ENCODE assay signal across 8 cellular contexts in the genomic region with DNA sequence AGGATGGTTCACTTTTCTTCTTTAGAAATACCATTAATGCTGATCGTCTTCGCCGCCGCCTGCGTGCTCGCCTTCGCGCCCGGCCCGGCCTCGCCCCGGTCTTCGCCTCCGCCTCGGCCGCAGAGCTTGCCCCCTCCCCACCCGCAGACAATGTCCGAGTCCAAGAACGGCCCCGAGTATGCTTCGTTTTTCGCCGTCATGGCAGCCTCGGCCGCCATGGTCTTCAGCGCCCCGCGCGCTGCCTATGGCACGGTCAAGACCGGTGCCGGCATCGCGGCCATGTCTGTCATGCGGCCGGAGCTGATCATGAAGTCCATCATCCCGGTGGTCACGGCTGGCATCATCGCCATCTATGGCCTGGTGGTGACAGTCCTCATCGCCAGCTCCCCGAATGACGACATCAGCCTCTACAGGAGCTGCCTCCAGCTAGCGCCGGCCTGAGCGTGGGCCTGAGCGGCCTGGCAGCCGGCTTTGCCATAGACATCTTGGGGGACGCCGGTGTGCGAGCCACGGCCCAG. TPM values are rescaled to one million over a fixed set of nuclear protein-coding genes. Genes with fewer than 3 reads are reported as not detected.
DNase-seq lines count a peak whose midpoint lies in the region; ATAC-seq and TF ChIP-seq lines count a peak whose summit lies in the region.

No MANE protein-coding gene starts in this region.

- no peaks in the 10 kb centered on the region for H3K9me2 ChIP-seq in MM.1S (replicated peaks; ENCODE audit: insufficient read depth, low read length)

- H3F3A ChIP-seq in MM.1S (ENCODE audit: insufficient read depth, low read length) = 0 out of 2 replicates have a peak, but pooled peaks cover 3% of the 10 kb centered on the region

- H3K4me1 ChIP-seq in MM.1S (ENCODE audit: low read length) (peaks cover 10% of the 10 kb centered on the region), mucosa of stomach (ENCODE audit: control insufficient read depth, insufficient read depth, low read length) (peaks cover 9% of the 10 kb centered on the region), urinary bladder (ENCODE audit: insufficient read depth) (no peaks in the 10 kb centered on the region)

- peak overlapping the region; percentile 87 for H2AFZ ChIP-seq in MM.1S (ENCODE audit: low read length)

- H3K27ac ChIP-seq in MM.1S (ENCODE audit: low read length) = no peak overlapping the region
- H3K27ac ChIP-seq in cingulate gyrus (ENCODE audit: low read depth, low read length) = peak overlapping the region; percentile 26
- H3K27ac ChIP-seq in urinary bladder (ENCODE audit: low read depth) = peak overlapping the region; percentile 61

- H3K9ac ChIP-seq in MM.1S (ENCODE audit: low read length) = peak overlapping the region; percentile 29; the same call in 1 of the 2 replicates
- H3K9ac ChIP-seq in mucosa of stomach (ENCODE audit: low read length) = peak overlapping the region; percentile 75

- H4K20me1 ChIP-seq in MM.1S (ENCODE audit: insufficient read depth, low read length) = no peaks in the 10 kb centered on the region

- H3K9me3 ChIP-seq in MM.1S (replicated peaks; ENCODE audit: insufficient read depth, low read length) = no peaks in the 10 kb centered on the region
- no peaks in the 10 kb centered on the region for H3K9me3 ChIP-seq in mucosa of stomach (ENCODE audit: control insufficient read depth, low read length)

- 13% methylated on average over 51 of the region's 51 CpGs for WGBS in urinary bladder

- no peak for ATAC-seq in HG02852 (IDR thresholded peaks at IDR 0.05; ENCODE audit: unreplicated experiment)

- H3K36me3 Mint-ChIP-seq in progenitor cell of endocrine pancreas (ENCODE audit: insufficient read depth) = no peaks in the 10 kb centered on the region

- H3K4me1 Mint-ChIP-seq in progenitor cell of endocrine pancreas (ENCODE audit: low read depth) = no peaks in the 10 kb centered on the region

- TF ChIP-seq CTCF in MM.1S (IDR thresholded peaks at IDR 0.05; ENCODE audit: low read length) = no peak
- TF ChIP-seq CTCF in progenitor cell of endocrine pancreas (IDR thresholded peaks at IDR 0.05; ENCODE audit: unreplicated experiment) = no peak

- H3K9me3 Mint-ChIP-seq in progenitor cell of endocrine pancreas (ENCODE audit: low read depth) = no peaks in the 10 kb centered on the region

- H3K27me3 Mint-ChIP-seq in progenitor cell of endocrine pancreas = no peaks in the 10 kb centered on the region

- H3K27me3 ChIP-seq in MM.1S (replicated peaks; ENCODE audit: insufficient read depth, low read length) (no peaks in the 10 kb centered on the region), mucosa of stomach (ENCODE audit: control insufficient read depth, insufficient read depth, low read length) (no peaks in the 10 kb centered on the region)

- peak overlapping the region; percentile 55 for H3K4me3 ChIP-seq in MM.1S (ENCODE audit: low read length)
- peak overlapping the region; percentile 72 for H3K4me3 ChIP-seq in mucosa of stomach (ENCODE audit: low read length)
- peak overlapping the region; percentile 49 for H3K4me3 ChIP-seq in urinary bladder (ENCODE audit: low read depth, low read length)

- H3K27ac Mint-ChIP-seq in progenitor cell of endocrine pancreas = no peak overlapping the region

- H3K36me3 ChIP-seq in MM.1S (replicated peaks; ENCODE audit: insufficient read depth, low read length) = no peaks in the 10 kb centered on the region
- no peaks in the 10 kb centered on the region for H3K36me3 ChIP-seq in mucosa of stomach (ENCODE audit: control insufficient read depth, insufficient read depth, low read length)
- no peaks in the 10 kb centered on the region for H3K36me3 ChIP-seq in urinary bladder (ENCODE audit: insufficient read depth)

- no peak overlapping the region for H3K4me3 Mint-ChIP-seq in progenitor cell of endocrine pancreas (ENCODE audit: low read depth)

- no peaks in the 10 kb centered on the region for H3K79me2 ChIP-seq in MM.1S (ENCODE audit: low read length)

- peak overlapping the region; percentile 90 for H3K4me2 ChIP-seq in MM.1S (ENCODE audit: low read depth, low read length)

- DNase-seq in D341Med (ENCODE audit: low spot score) = peak; percentile 21
- no peak for DNase-seq in MM.1S
- no peak for DNase-seq in progenitor cell of endocrine pancreas (ENCODE audit: low spot score, unreplicated experiment)
- no peak for DNase-seq in NCI-H1092 (lab: John Stamatoyannopoulos, UW)

RNA-seq across cellular contexts. Expression of gene PRPH2, which starts 4.7 kb away (rescaled TPM):
- total RNA-seq in urinary bladder (5.1 TPM), progenitor cell of endocrine pancreas (0.13 TPM in 1 of 2 replicates, not detected in the other)
- 1.1 TPM for polyA plus RNA-seq in urinary bladder

RNA-seq across cellular contexts. Expression of gene TBCC, which starts 18.8 kb away (rescaled TPM):
- 31.4 TPM for total RNA-seq in urinary bladder
- polyA plus RNA-seq in urinary bladder = 29.8 TPM
- 26.8 and 28.4 TPM in 2 replicates for total RNA-seq in progenitor cell of endocrine pancreas

RNA-seq across cellular contexts. Expression of gene BICRAL, which starts 54.7 kb away (rescaled TPM):
- 16.2 TPM for total RNA-seq in urinary bladder
- polyA plus RNA-seq in urinary bladder = 12.3 TPM
- total RNA-seq in progenitor cell of endocrine pancreas = 13.2 and 14.4 TPM in 2 replicates
